8 cellular contexts compared by ENCODE assay signal in genomic region chr12:31251707-31252611, GRCh38.
DNase-seq lines count a peak whose midpoint lies in the region; ATAC-seq, FAIRE-seq and TF ChIP-seq lines count a peak whose summit lies in the region.
"Not testable (repeated sequence)": the region's sequence is repeated elsewhere in the genome, so short reads cannot be mapped to it uniquely, and the experiment has no call there.

No MANE protein-coding gene starts in this region.

- not testable (repeated sequence) for ATAC-seq in right lobe of liver

- not testable (repeated sequence) for H3K4me2 ChIP-seq in SU-DHL-6 (ENCODE audit: low read depth, low read length, poor library complexity, severe bottlenecking); H1 (ENCODE audit: insufficient read depth in 1 of 2, low read depth in 2 of 2, low read length in 2 of 2)

- peak overlapping the region; percentile 79 for H3K4me3 Mint-ChIP-seq in activated T-helper 2 cell treated with anti-CD3 and anti-CD28 coated beads, Interferon-gamma antibody, Interleukin-2, Interleukin-4, amounts not matched to agents 10 μg/mL and 5 μg/mL and 100 μg/mL, durations not matched to agents 14 hours and 24 hours and 36 hours (ENCODE audit: low read depth)

- H3K4me1 ChIP-seq in H1 (replicated peaks in 1 of 4; ENCODE audit: control insufficient read depth in 3 of 4, insufficient read depth in 4 of 4, low read length in 3 of 4); right lobe of liver: not testable (repeated sequence)

- 0 out of 2 replicates have a peak overlapping the region, but pooled peaks have one; percentile 25 for H4K8ac ChIP-seq in H1 (ENCODE audit: extremely low read depth, insufficient read depth, low read length)

- WGBS in H1 (ENCODE audit: extremely low coverage in 1 of 2, insufficient coverage in 1 of 2, insufficient read length in 1 of 2, insufficient replicate concordance in 2 of 2, low coverage in 1 of 2, low lambda C conversion rate in 2 of 2, missing lambda C conversion rate in 1 of 2), 2 experiments: 89% methylated on average over 34 of the region's 34 CpGs; no CpG with 5 or more reads in 1 of the 2 experiments
- WGBS in right lobe of liver (ENCODE audit: insufficient coverage, low coverage, low lambda C conversion rate, missing lambda C conversion rate): 55% methylated on average over 20 of the region's 34 CpGs

- H3K27ac Mint-ChIP-seq in activated T-helper 2 cell treated with anti-CD3 and anti-CD28 coated beads, Interferon-gamma antibody, Interleukin-2, Interleukin-4, amounts not matched to agents 10 μg/mL and 5 μg/mL and 100 μg/mL, durations not matched to agents 14 hours and 24 hours and 36 hours: not testable (repeated sequence)

- intact Hi-C loops in activated T-helper 2 cell treated with anti-CD3 and anti-CD28 coated beads, Interferon-gamma antibody, Interleukin-2, Interleukin-4, amounts not matched to agents 10 μg/mL and 5 μg/mL and 100 μg/mL, durations not matched to agents 14 hours and 24 hours and 36 hours (cut with micrococcal nuclease): loop anchor here (2.0 to 5.0 kb wide), 2 partner anchors 111 to 385 kb away; no protein-coding TSS in a partner anchor
- intact Hi-C loops in right lobe of liver (cut with DNase I): not testable (repeated sequence)

- not testable (repeated sequence) for H3K9me3 Mint-ChIP-seq in activated T-helper 2 cell treated with anti-CD3 and anti-CD28 coated beads, Interferon-gamma antibody, Interleukin-2, Interleukin-4, amounts not matched to agents 10 μg/mL and 5 μg/mL and 100 μg/mL, durations not matched to agents 14 hours and 24 hours and 36 hours

- H3K36me3 ChIP-seq in GM06990 (ENCODE audit: control insufficient read depth, insufficient read depth, low read length); SU-DHL-6 (ENCODE audit: low read length); H1 (ENCODE audit: control insufficient read depth in 2 of 4, insufficient read depth in 4 of 4, low read length in 3 of 4); right lobe of liver: not testable (repeated sequence)

- H3K36me3 Mint-ChIP-seq in activated T-helper 2 cell treated with anti-CD3 and anti-CD28 coated beads, Interferon-gamma antibody, Interleukin-2, Interleukin-4, amounts not matched to agents 10 μg/mL and 5 μg/mL and 100 μg/mL, durations not matched to agents 14 hours and 24 hours and 36 hours (ENCODE audit: low read depth): not testable (repeated sequence)

- H3K56ac ChIP-seq in H1 (replicated peaks; ENCODE audit: insufficient read length, low read depth, low read length): not testable (repeated sequence)

- not testable (repeated sequence) for H3K23me2 ChIP-seq in H1 (ENCODE audit: low read depth, low read length)

- not testable (repeated sequence) for H3K79me1 ChIP-seq in H1 (ENCODE audit: low read depth, low read length)

- not testable (repeated sequence) for H2BK15ac ChIP-seq in H1 (ENCODE audit: low read length)

- not testable (repeated sequence) for H3K23ac ChIP-seq in H1 (ENCODE audit: insufficient read length)

- peak; percentile 32 for TF ChIP-seq CTCF in AG04450 (IDR thresholded peaks at IDR 0.05; ENCODE audit: low read depth, low read length)
- TF ChIP-seq CTCF in GM06990 (IDR thresholded peaks at IDR 0.05; ENCODE audit: insufficient read depth, low read length, poor library complexity, severe bottlenecking): peak; percentile 11
- peak; percentile 22 for TF ChIP-seq CTCF in SU-DHL-6 (IDR thresholded peaks at IDR 0.05; ENCODE audit: insufficient read depth, low read length, poor library complexity, severe bottlenecking)
- TF ChIP-seq CTCF in H1 (IDR thresholded peaks at IDR 0.05; ENCODE audit: control extremely low read depth in 1 of 3, insufficient read depth in 1 of 3, low read depth in 1 of 3, low read length in 3 of 3): peak in 1 of 3 experiments; percentile 8; a peak in 1 of 4 replicates
- TF ChIP-seq CTCF in right lobe of liver (IDR thresholded peaks at IDR 0.05): peak in 3 of 4 donors; percentile 33 to 41 (median 41)

- H3K18ac ChIP-seq in H1 (ENCODE audit: extremely low read depth, low read length): not testable (repeated sequence)

- H3K27ac ChIP-seq in AG04450 (ENCODE audit: low read depth, low read length); SU-DHL-6 (ENCODE audit: low read depth, low read length); H1 (ENCODE audit: low read depth, low read length); right lobe of liver: not testable (repeated sequence)

- H2BK12ac ChIP-seq in H1 (ENCODE audit: low read depth, low read length): not testable (repeated sequence)

- H3K27me3 ChIP-seq in AG04450 (ENCODE audit: control insufficient read depth, insufficient read depth, low read length): peaks cover 13% of the 10 kb centered on the region
- H3K27me3 ChIP-seq in GM06990 (replicated peaks; ENCODE audit: control insufficient read depth, insufficient read depth, low read length); SU-DHL-6 (ENCODE audit: low read length); H1 (replicated peaks in 1 of 4; ENCODE audit: control insufficient read depth in 3 of 4, extremely low read depth in 1 of 4, insufficient read depth in 3 of 4, low read length in 3 of 4); right lobe of liver: not testable (repeated sequence)

- FAIRE-seq in H1 (lab: Jason Lieb, UNC): not testable (repeated sequence)

- not testable (repeated sequence) for H2BK5ac ChIP-seq in H1 (ENCODE audit: low read depth, low read length)

- not testable (repeated sequence) for H3K9me2 ChIP-seq in SU-DHL-6 (replicated peaks; ENCODE audit: insufficient read depth, low read length)

- H3K9me3 ChIP-seq in AG04450 (ENCODE audit: control insufficient read depth, insufficient read depth, low read length); SU-DHL-6 (ENCODE audit: insufficient read depth, low read length); H1 (ENCODE audit: insufficient read depth in 2 of 2, low read depth in 1 of 2, low read length in 1 of 2); right lobe of liver: not testable (repeated sequence)

- H4K5ac ChIP-seq in H1 (ENCODE audit: insufficient read length, low read depth, low read length): not testable (repeated sequence)

- H2AK5ac ChIP-seq in H1 (ENCODE audit: low read depth, low read length): not testable (repeated sequence)

- H3K79me2 ChIP-seq in SU-DHL-6 (ENCODE audit: insufficient read depth, low read length); H1 (ENCODE audit: control insufficient read depth in 1 of 2, insufficient read depth in 2 of 2, low read length in 2 of 2): not testable (repeated sequence)

- not testable (repeated sequence) for TF ChIP-seq RAD21 in H1 (IDR thresholded peaks at IDR 0.05 in 1 of 2, conservative IDR thresholded peaks at IDR 0.05 in 1 of 2; ENCODE audit: low read depth in 2 of 2, low read length in 2 of 2)

- DNase-seq in AG04450 (ENCODE audit: low read depth, low spot score); GM06990 (ENCODE audit: extremely low read depth, insufficient read length); activated T-helper 2 cell treated with anti-CD3 and anti-CD28 coated beads, Interferon-gamma antibody, Interleukin-2, Interleukin-4, amounts not matched to agents 10 μg/mL and 5 μg/mL and 100 μg/mL, durations not matched to agents 14 hours and 24 hours and 36 hours (ENCODE audit: low spot score): not testable (repeated sequence)
- DNase-seq in MV-4-11 (lab: John Stamatoyannopoulos, UW) (peak; percentile 5), H1 (ENCODE audit: low read depth in 1 of 2, low spot score in 2 of 2) (peak in 1 of 2 experiments; percentile 59), right lobe of liver (peak in 1 of 3 donors; percentile 30)
- DNase-seq in stimulated activated CD4-positive, alpha-beta T cell treated with anti-CD3 and anti-CD28 coated beads, Interleukin-1b, Interleukin-23, amount 100 ng/mL, for 48 hours: peak; percentile 6

- not testable (repeated sequence) for H4K20me1 ChIP-seq in SU-DHL-6 (ENCODE audit: low read depth, low read length); H1 (replicated peaks in 1 of 2; ENCODE audit: control insufficient read depth in 1 of 2, insufficient read depth in 2 of 2, low read length in 2 of 2)

- H2AFZ ChIP-seq in SU-DHL-6 (ENCODE audit: low read depth, low read length, severe bottlenecking); H1 (ENCODE audit: low read length): not testable (repeated sequence)

- POLR2A ChIA-PET in AG04450 (lab: Yijun Ruan, JAX): interaction anchor here (0.6 kb wide), 1 partner anchor 17 kb away, joined by 6 read pairs; no protein-coding TSS in a partner anchor
- POLR2A ChIA-PET in H1 (lab: Charles Lee; ENCODE audit: partially characterized antibody): interaction anchor here (0.8 to 1.3 kb wide), 3 partner anchors 20 to 134 kb away, joined by 3 to 5 read pairs (median 3); no protein-coding TSS in a partner anchor

- not testable (repeated sequence) for H3K4me1 Mint-ChIP-seq in activated T-helper 2 cell treated with anti-CD3 and anti-CD28 coated beads, Interferon-gamma antibody, Interleukin-2, Interleukin-4, amounts not matched to agents 10 μg/mL and 5 μg/mL and 100 μg/mL, durations not matched to agents 14 hours and 24 hours and 36 hours (ENCODE audit: low read depth)

- H3F3A ChIP-seq in SU-DHL-6 (ENCODE audit: insufficient read depth): not testable (repeated sequence)

- H3K4me3 ChIP-seq in AG04450 (ENCODE audit: low read depth, low read length) (peak overlapping the region; percentile 35), right lobe of liver (peak overlapping the region in 2 of 3 donors; percentile 6 to 10)
- not testable (repeated sequence) for H3K4me3 ChIP-seq in GM06990 (replicated peaks; ENCODE audit: low read depth, low read length); SU-DHL-6 (ENCODE audit: insufficient read depth, low read length, poor library complexity, severe bottlenecking); H1 (ENCODE audit: extremely low read depth in 1 of 4, insufficient read depth in 2 of 4, low read depth in 3 of 4, low read length in 4 of 4)

- not testable (repeated sequence) for H3K14ac ChIP-seq in H1 (ENCODE audit: insufficient read length)

- not testable (repeated sequence) for H2BK120ac ChIP-seq in H1 (replicated peaks; ENCODE audit: low read depth, low read length)

- not testable (repeated sequence) for H2BK20ac ChIP-seq in H1 (ENCODE audit: low read length)

- H3K9ac ChIP-seq in SU-DHL-6 (ENCODE audit: low read length); H1 (replicated peaks in 1 of 4; ENCODE audit: extremely low read depth in 1 of 4, low read depth in 3 of 4, low read length in 3 of 4): not testable (repeated sequence)

- not testable (repeated sequence) for TF ChIP-seq POLR2A in H1 (IDR thresholded peaks at IDR 0.05; ENCODE audit: control extremely low read depth in 1 of 2, low read depth in 2 of 2, low read length in 2 of 2); right lobe of liver (IDR thresholded peaks at IDR 0.05)

- H3K27me3 Mint-ChIP-seq in activated T-helper 2 cell treated with anti-CD3 and anti-CD28 coated beads, Interferon-gamma antibody, Interleukin-2, Interleukin-4, amounts not matched to agents 10 μg/mL and 5 μg/mL and 100 μg/mL, durations not matched to agents 14 hours and 24 hours and 36 hours (ENCODE audit: low read depth): peaks cover 16% of the 10 kb centered on the region

- not testable (repeated sequence) for H4K91ac ChIP-seq in H1 (replicated peaks; ENCODE audit: insufficient read length, low read length)

- TF ChIP-seq EP300 in H1 (IDR thresholded peaks at IDR 0.05; ENCODE audit: borderline replicate concordance in 1 of 2, low read depth in 2 of 2, low read length in 2 of 2): not testable (repeated sequence)

- CTCF ChIA-PET in AG04450 (lab: Charles Lee): interaction anchor here (0.5 to 10.6 kb wide), 17 partner anchors 9 to 404 kb away, joined by 3 to 167 read pairs (median 5); no protein-coding TSS in a partner anchor
- CTCF ChIA-PET in H1 (lab: Charles Lee; ENCODE audit: partially characterized antibody): interaction anchor here (0.6 to 9.5 kb wide), 21 partner anchors 9 to 1055 kb away, joined by 3 to 108 read pairs (median 4); no protein-coding TSS in a partner anchor

- H3K4ac ChIP-seq in H1 (replicated peaks; ENCODE audit: insufficient read length, low read depth, low read length): not testable (repeated sequence)
